Comparison of ENCODE assay signal across 8 cellular contexts in the genomic region with DNA sequence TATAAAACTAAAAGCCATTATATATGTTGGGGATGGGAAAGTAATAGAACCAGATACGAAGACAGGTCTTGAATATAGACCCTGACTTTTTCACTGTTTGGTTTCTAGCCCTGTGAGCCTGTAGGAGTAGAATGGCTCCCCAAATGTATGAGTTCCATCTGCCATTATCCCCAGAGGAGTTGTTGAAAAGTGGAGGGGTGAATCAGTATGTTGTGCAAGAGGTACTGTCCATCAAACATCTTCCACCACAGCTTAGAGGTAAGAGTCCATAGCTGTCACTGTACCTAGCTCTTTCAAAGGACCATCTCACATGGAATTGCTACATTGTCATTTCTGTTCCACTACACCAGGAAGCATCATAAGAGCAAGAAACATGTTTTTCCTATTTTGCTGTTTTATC. TPM values are rescaled to one million over a fixed set of nuclear protein-coding genes. Genes with fewer than 3 reads are reported as not detected.
DNase-seq lines count a peak whose midpoint lies in the region; TF ChIP-seq lines count a peak whose summit lies in the region.

No MANE protein-coding gene starts in this region.

- H3K9ac ChIP-seq in skeletal muscle satellite cell (ENCODE audit: low read depth, low read length) = peak overlapping the region; percentile 95

- H3K36me3 Mint-ChIP-seq in T-helper 2 cell treated with Interferon-gamma antibody and Interleukin-4, amounts not matched to agents 5 μg/mL and 100 μg/mL, for 36 hours (ENCODE audit: low read depth) = peaks cover 49% of the 10 kb centered on the region

- H3K36me3 ChIP-seq in skeletal muscle satellite cell (ENCODE audit: insufficient read depth, low read length) = peaks cover 28% of the 10 kb centered on the region

- H3K27me3 Mint-ChIP-seq in T-helper 2 cell treated with Interferon-gamma antibody and Interleukin-4, amounts not matched to agents 5 μg/mL and 100 μg/mL, for 36 hours (ENCODE audit: low read depth) = no peaks in the 10 kb centered on the region

- H3K4me2 ChIP-seq in skeletal muscle satellite cell (ENCODE audit: low read length) = peak overlapping the region; percentile 91

- no peak for DNase-seq in T-helper 2 cell treated with Interferon-gamma antibody and Interleukin-4, amounts not matched to agents 5 μg/mL and 100 μg/mL, for 36 hours (ENCODE audit: low spot score)
- DNase-seq in T-helper 2 cell (no peak), RKO (ENCODE audit: low spot score) (peak; percentile 66), epithelial cell of esophagus (ENCODE audit: low read depth) (peak; percentile 48), NCI-H82 treated with DMSO at 0.1 percent for 48 hours (lab: John Stamatoyannopoulos, UW; ENCODE audit: unreplicated experiment) (no peak), germinal center (ENCODE audit: low spot score) (no peak)
- no peak for DNase-seq in stimulated activated naive CD4-positive, alpha-beta T cell (lab: John Stamatoyannopoulos, UW)

- peak overlapping the region; percentile 98 for H3K4me3 Mint-ChIP-seq in T-helper 2 cell treated with Interferon-gamma antibody and Interleukin-4, amounts not matched to agents 5 μg/mL and 100 μg/mL, for 36 hours

- no peaks in the 10 kb centered on the region for H3K9me3 ChIP-seq in skeletal muscle satellite cell (replicated peaks; ENCODE audit: low read length)

- H3K4me3 ChIP-seq in epithelial cell of esophagus (ENCODE audit: low read length) = peak overlapping the region; percentile 89
- peak overlapping the region; percentile 96 for H3K4me3 ChIP-seq in skeletal muscle satellite cell (ENCODE audit: low read length)

- TF ChIP-seq CTCF in epithelial cell of esophagus (IDR thresholded peaks at IDR 0.05; ENCODE audit: insufficient read depth, low read depth, low read length, missing control alignments) = no peak

- peaks cover 26% of the 10 kb centered on the region for H3K4me1 Mint-ChIP-seq in T-helper 2 cell treated with Interferon-gamma antibody and Interleukin-4, amounts not matched to agents 5 μg/mL and 100 μg/mL, for 36 hours (ENCODE audit: low read depth)

- peak overlapping the region; percentile 99 for H3K27ac Mint-ChIP-seq in T-helper 2 cell treated with Interferon-gamma antibody and Interleukin-4, amounts not matched to agents 5 μg/mL and 100 μg/mL, for 36 hours

- H3K27me3 ChIP-seq in skeletal muscle satellite cell (ENCODE audit: control insufficient read depth, insufficient read depth, low read length) = no peaks in the 10 kb centered on the region

- peaks cover 21% of the 10 kb centered on the region for H3K4me1 ChIP-seq in skeletal muscle satellite cell (ENCODE audit: control insufficient read depth, insufficient read depth, low read length)

- no peaks in the 10 kb centered on the region for H3K9me3 Mint-ChIP-seq in T-helper 2 cell treated with Interferon-gamma antibody and Interleukin-4, amounts not matched to agents 5 μg/mL and 100 μg/mL, for 36 hours

RNA-seq across cellular contexts. Expression of a gene that starts 1.1 kb away (rescaled TPM):
- total RNA-seq in skeletal muscle satellite cell (2012; rRNA removed) = 34.1 and 35.7 TPM in 2 replicates

RNA-seq across cellular contexts. Expression of a gene that starts 1.9 kb away (rescaled TPM):
- 106 and 117 TPM in 2 replicates for total RNA-seq in skeletal muscle satellite cell (2012; rRNA removed)

RNA-seq across cellular contexts. Expression of a gene that starts 24.5 kb away (rescaled TPM):
- total RNA-seq in skeletal muscle satellite cell (2012; rRNA removed) = 3.3 and 9.6 TPM in 2 replicates

RNA-seq across cellular contexts. Expression of a gene that starts 39.3 kb away (rescaled TPM):
- 9,006 and 10,057 TPM in 2 replicates for total RNA-seq in skeletal muscle satellite cell (2012; rRNA removed)

RNA-seq across cellular contexts. Expression of a gene that starts 43.1 kb away (rescaled TPM):
- total RNA-seq in skeletal muscle satellite cell (2012; rRNA removed) = 4.8 and 6.8 TPM in 2 replicates

Comparison
In these comparisons a context has a peak if more than half of its experiments do, and no peak if none do; other contexts are left out.
1. DNase-seq: peak in RKO (single experiment) and epithelial cell of esophagus (single experiment); none in T-helper 2 cell treated with Interferon-gamma antibody and Interleukin-4, amounts not matched to agents 5 μg/mL and 100 μg/mL, for 36 hours (single experiment), T-helper 2 cell (0 of 5), NCI-H82 treated with DMSO at 0.1 percent for 48 hours (single experiment), germinal center (single experiment) and stimulated activated naive CD4-positive, alpha-beta T cell (0 of 6).